1 cellular context compared by ENCODE assay signal in genomic region chr22:39940757-39941305, GRCh38.
TF ChIP-seq lines count a peak whose summit lies in the region.

No MANE protein-coding gene starts in this region.

TF ChIP-seq in HCT116, 20 proteins besides CTCF, POLR2A, EP300 and RAD21:
- TF ChIP-seq, protein P1, sequence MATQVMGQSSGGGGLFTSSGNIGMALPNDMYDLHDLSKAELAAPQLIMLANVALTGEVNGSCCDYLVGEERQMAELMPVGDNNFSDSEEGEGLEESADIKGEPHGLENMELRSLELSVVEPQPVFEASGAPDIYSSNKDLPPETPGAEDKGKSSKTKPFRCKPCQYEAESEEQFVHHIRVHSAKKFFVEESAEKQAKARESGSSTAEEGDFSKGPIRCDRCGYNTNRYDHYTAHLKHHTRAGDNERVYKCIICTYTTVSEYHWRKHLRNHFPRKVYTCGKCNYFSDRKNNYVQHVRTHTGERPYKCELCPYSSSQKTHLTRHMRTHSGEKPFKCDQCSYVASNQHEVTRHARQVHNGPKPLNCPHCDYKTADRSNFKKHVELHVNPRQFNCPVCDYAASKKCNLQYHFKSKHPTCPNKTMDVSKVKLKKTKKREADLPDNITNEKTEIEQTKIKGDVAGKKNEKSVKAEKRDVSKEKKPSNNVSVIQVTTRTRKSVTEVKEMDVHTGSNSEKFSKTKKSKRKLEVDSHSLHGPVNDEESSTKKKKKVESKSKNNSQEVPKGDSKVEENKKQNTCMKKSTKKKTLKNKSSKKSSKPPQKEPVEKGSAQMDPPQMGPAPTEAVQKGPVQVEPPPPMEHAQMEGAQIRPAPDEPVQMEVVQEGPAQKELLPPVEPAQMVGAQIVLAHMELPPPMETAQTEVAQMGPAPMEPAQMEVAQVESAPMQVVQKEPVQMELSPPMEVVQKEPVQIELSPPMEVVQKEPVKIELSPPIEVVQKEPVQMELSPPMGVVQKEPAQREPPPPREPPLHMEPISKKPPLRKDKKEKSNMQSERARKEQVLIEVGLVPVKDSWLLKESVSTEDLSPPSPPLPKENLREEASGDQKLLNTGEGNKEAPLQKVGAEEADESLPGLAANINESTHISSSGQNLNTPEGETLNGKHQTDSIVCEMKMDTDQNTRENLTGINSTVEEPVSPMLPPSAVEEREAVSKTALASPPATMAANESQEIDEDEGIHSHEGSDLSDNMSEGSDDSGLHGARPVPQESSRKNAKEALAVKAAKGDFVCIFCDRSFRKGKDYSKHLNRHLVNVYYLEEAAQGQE (IDR thresholded peaks at IDR 0.05; ENCODE audit: low read depth) = no peak
- TF ChIP-seq MAX (IDR thresholded peaks at IDR 0.05) = no peak
- TF ChIP-seq EGR1 (IDR thresholded peaks at IDR 0.05; ENCODE audit: low read depth) = no peak
- TF ChIP-seq ELF1 (IDR thresholded peaks at IDR 0.05; ENCODE audit: borderline replicate concordance, low read depth) = no peak
- no peak for TF ChIP-seq FOSL1 (IDR thresholded peaks at IDR 0.05; ENCODE audit: low read depth)
- TF ChIP-seq, protein P2, sequence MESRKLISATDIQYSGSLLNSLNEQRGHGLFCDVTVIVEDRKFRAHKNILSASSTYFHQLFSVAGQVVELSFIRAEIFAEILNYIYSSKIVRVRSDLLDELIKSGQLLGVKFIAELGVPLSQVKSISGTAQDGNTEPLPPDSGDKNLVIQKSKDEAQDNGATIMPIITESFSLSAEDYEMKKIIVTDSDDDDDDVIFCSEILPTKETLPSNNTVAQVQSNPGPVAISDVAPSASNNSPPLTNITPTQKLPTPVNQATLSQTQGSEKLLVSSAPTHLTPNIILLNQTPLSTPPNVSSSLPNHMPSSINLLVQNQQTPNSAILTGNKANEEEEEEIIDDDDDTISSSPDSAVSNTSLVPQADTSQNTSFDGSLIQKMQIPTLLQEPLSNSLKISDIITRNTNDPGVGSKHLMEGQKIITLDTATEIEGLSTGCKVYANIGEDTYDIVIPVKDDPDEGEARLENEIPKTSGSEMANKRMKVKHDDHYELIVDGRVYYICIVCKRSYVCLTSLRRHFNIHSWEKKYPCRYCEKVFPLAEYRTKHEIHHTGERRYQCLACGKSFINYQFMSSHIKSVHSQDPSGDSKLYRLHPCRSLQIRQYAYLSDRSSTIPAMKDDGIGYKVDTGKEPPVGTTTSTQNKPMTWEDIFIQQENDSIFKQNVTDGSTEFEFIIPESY (IDR thresholded peaks at IDR 0.05; ENCODE audit: extremely low read depth, insufficient replicate concordance, low read length) = no peak
- TF ChIP-seq TCF7L2 (IDR thresholded peaks at IDR 0.05; ENCODE audit: borderline replicate concordance, extremely low read depth, insufficient read depth, insufficient read length) = no peak
- TF ChIP-seq SP1 (IDR thresholded peaks at IDR 0.05; ENCODE audit: low read depth) = no peak
- no peak for TF ChIP-seq SRF (IDR thresholded peaks at IDR 0.05; ENCODE audit: low read depth)
- no peak for TF ChIP-seq EZH2phosphoT487 (IDR thresholded peaks at IDR 0.05; ENCODE audit: borderline replicate concordance)
- no peak for TF ChIP-seq YY1 (IDR thresholded peaks at IDR 0.05; ENCODE audit: extremely low read depth, insufficient replicate concordance, low read depth, low read length)
- TF ChIP-seq CEBPB (IDR thresholded peaks at IDR 0.05; ENCODE audit: low read depth) = no peak
- TF ChIP-seq POLR2AphosphoS5 (IDR thresholded peaks at IDR 0.05; ENCODE audit: low read depth, low read length) = no peak
- no peak for TF ChIP-seq JUND (IDR thresholded peaks at IDR 0.05)
- no peak for TF ChIP-seq ZNF274 (IDR thresholded peaks at IDR 0.05; ENCODE audit: low read depth, low read length)
